ENCODE assay signal across 15 cellular contexts in the genomic region with DNA sequence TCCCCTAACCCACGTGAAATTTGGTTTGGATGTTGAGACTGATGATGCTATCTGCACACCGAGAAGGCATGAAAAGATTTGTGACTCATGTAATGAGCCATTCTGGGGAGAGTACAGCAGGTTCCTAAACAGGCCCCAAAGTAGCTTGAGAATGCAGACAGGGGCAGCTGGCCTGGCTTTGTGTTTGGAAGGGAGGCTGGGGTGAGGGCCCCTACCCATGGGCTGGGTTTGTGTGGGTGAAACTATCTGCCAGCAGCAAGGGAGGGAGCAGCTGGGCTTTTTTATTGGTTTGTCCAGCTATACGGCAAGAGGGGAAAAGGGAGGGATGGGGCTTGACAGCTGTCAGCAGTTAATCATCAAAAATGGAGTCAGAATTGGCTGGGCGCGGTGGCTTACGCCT. TPM values are rescaled to one million over a fixed set of nuclear protein-coding genes. Genes with fewer than 3 reads are reported as not detected.
DNase-seq lines count a peak whose midpoint lies in the region; ATAC-seq and TF ChIP-seq lines count a peak whose summit lies in the region.
"Had no signal": no experiment of that assay in that cellular context is flagged by ENCODE, and none has a peak within 500 bp of the region (broad histone marks: within the 10 kb centered on the region; RNA-seq: fewer than 3 reads in every experiment).

No MANE protein-coding gene starts in this region.

- no peak overlapping the region for H3K27ac Mint-ChIP-seq in activated CD8-positive, alpha-beta memory T cell treated with anti-CD3 and anti-CD28 coated beads, Interleukin-2, amount 10 ng/mL, durations not matched to agents 7 days and 5 days
- H3K27ac Mint-ChIP-seq in dendritic cell treated with granulocyte-macrophage colony-stimulating factor and Interleukin-4, amounts not matched to agents 40 ng/mL and 50 ng/mL, for 4 days, result peak overlapping the region; percentile 60
- H3K27ac Mint-ChIP-seq: GM23338 had no signal

- no peaks in the 10 kb centered on the region for H3K4me1 ChIP-seq in Panc1 (ENCODE audit: control insufficient read depth, insufficient read depth, low read length)
- H3K4me1 ChIP-seq: vagina had no signal

- intact Hi-C loops in Panc1 (cut with micrococcal nuclease; ENCODE audit: unreplicated experiment) (no loop called here), sciatic nerve (cut with DNase I) (no loop called here)
- intact Hi-C loops in dendritic cell treated with granulocyte-macrophage colony-stimulating factor and Interleukin-4, amounts not matched to agents 40 ng/mL and 50 ng/mL, for 4 days (cut with micrococcal nuclease), result no loop called here

- no peaks in the 10 kb centered on the region for H3K36me3 ChIP-seq in Panc1 (ENCODE audit: control insufficient read depth, insufficient read depth, low read length)
- H3K36me3 ChIP-seq: vagina had no signal

- no peaks in the 10 kb centered on the region for H3K4me1 Mint-ChIP-seq in activated CD8-positive, alpha-beta memory T cell treated with anti-CD3 and anti-CD28 coated beads, Interleukin-2, amount 10 ng/mL, durations not matched to agents 7 days and 5 days
- H3K4me1 Mint-ChIP-seq in dendritic cell treated with granulocyte-macrophage colony-stimulating factor and Interleukin-4, amounts not matched to agents 40 ng/mL and 50 ng/mL, for 4 days (ENCODE audit: low read depth), result no peaks in the 10 kb centered on the region
- H3K4me1 Mint-ChIP-seq: GM23338 had no signal

- H3K4me3 ChIP-seq in Panc1 (ENCODE audit: low read depth in 2 of 2, low read length in 2 of 2), result no peak overlapping the region
- H3K4me3 ChIP-seq: GM23338, vagina had no signal

- H3K9me3 ChIP-seq in Panc1 (ENCODE audit: control insufficient read depth, insufficient read depth, low read depth, low read length), result no peaks in the 10 kb centered on the region
- H3K9me3 ChIP-seq: vagina had no signal

- H3K36me3 Mint-ChIP-seq in activated CD8-positive, alpha-beta memory T cell treated with anti-CD3 and anti-CD28 coated beads, Interleukin-2, amount 10 ng/mL, durations not matched to agents 7 days and 5 days, result no peaks in the 10 kb centered on the region
- H3K36me3 Mint-ChIP-seq in dendritic cell treated with granulocyte-macrophage colony-stimulating factor and Interleukin-4, amounts not matched to agents 40 ng/mL and 50 ng/mL, for 4 days (ENCODE audit: low read depth), result no peaks in the 10 kb centered on the region

- peaks cover 25% of the 10 kb centered on the region for H3K27me3 Mint-ChIP-seq in activated CD8-positive, alpha-beta memory T cell treated with anti-CD3 and anti-CD28 coated beads, Interleukin-2, amount 10 ng/mL, durations not matched to agents 7 days and 5 days
- peaks cover 4% of the 10 kb centered on the region for H3K27me3 Mint-ChIP-seq in dendritic cell treated with granulocyte-macrophage colony-stimulating factor and Interleukin-4, amounts not matched to agents 40 ng/mL and 50 ng/mL, for 4 days

- POLR2A ChIA-PET in Panc1 (lab: Charles Lee), result no interaction called here

- no peaks in the 10 kb centered on the region for H3K27me3 ChIP-seq in Panc1 (ENCODE audit: control insufficient read depth, insufficient read depth, low read length)
- H3K27me3 ChIP-seq: vagina had no signal

- H3K27ac ChIP-seq in Panc1 (ENCODE audit: low read length), result no peak overlapping the region
- H3K27ac ChIP-seq: vagina had no signal

- no peaks in the 10 kb centered on the region for H3K9me3 Mint-ChIP-seq in activated CD8-positive, alpha-beta memory T cell treated with anti-CD3 and anti-CD28 coated beads, Interleukin-2, amount 10 ng/mL, durations not matched to agents 7 days and 5 days (ENCODE audit: low read depth)
- no peaks in the 10 kb centered on the region for H3K9me3 Mint-ChIP-seq in dendritic cell treated with granulocyte-macrophage colony-stimulating factor and Interleukin-4, amounts not matched to agents 40 ng/mL and 50 ng/mL, for 4 days
- H3K9me3 Mint-ChIP-seq: GM23338 had no signal

- H3K4me3 Mint-ChIP-seq in activated CD8-positive, alpha-beta memory T cell treated with anti-CD3 and anti-CD28 coated beads, Interleukin-2, amount 10 ng/mL, durations not matched to agents 7 days and 5 days, result no peak overlapping the region
- no peak overlapping the region for H3K4me3 Mint-ChIP-seq in dendritic cell treated with granulocyte-macrophage colony-stimulating factor and Interleukin-4, amounts not matched to agents 40 ng/mL and 50 ng/mL, for 4 days
- H3K4me3 Mint-ChIP-seq: GM23338 had no signal

- BruUV-seq in Panc1 (replicated peaks; lab: Mats Ljungman, UMichigan), result no TSS peak

- CTCF ChIA-PET in activated CD8-positive, alpha-beta memory T cell treated with anti-CD3 and anti-CD28 coated beads, Interleukin-2, amount 10 ng/mL, durations not matched to agents 7 days and 5 days (lab: Charles Lee), result interaction anchor here (1.0 to 1.1 kb wide), 2 partner anchors 10 to 71 kb away, joined by 3 to 4 read pairs; no protein-coding TSS in a partner anchor
- CTCF ChIA-PET in Panc1 (lab: Charles Lee), result no interaction called here

- no peak for ATAC-seq in activated CD8-positive, alpha-beta memory T cell treated with anti-CD3 and anti-CD28 coated beads, Interleukin-2, amount 10 ng/mL, durations not matched to agents 7 days and 5 days
- ATAC-seq in Panc1 (0 out of 2 replicates have a peak, but pooled peaks have one; percentile 29), sciatic nerve (peak; percentile 37)
- ATAC-seq: GM23338 had no signal

- in situ Hi-C loops in Panc1 (cut with HindIII; ENCODE audit: low pct_unique_long_range_greater_than_20kb, low sequenced_read_pairs) (no loop called here), G401 (cut with HindIII; ENCODE audit: low sequenced_read_pairs) (no loop called here)

- peak; percentile 49 for DNase-seq in activated CD8-positive, alpha-beta memory T cell treated with anti-CD3 and anti-CD28 coated beads, Interleukin-2, amount 50 U/mL, for 48 hours
- DNase-seq in activated CD8-positive, alpha-beta memory T cell treated with anti-CD3 and anti-CD28 coated beads, Interleukin-2, amount 10 ng/mL, durations not matched to agents 7 days and 5 days, result no peak
- DNase-seq in Panc1 (ENCODE audit: low read depth, low spot score) (no peak), sciatic nerve (ENCODE audit: low spot score) (no peak), G401 (ENCODE audit: low spot score) (no peak), putamen (ENCODE audit: low spot score) (no peak)
- no peak for DNase-seq in activated CD4-positive, CD25-positive, alpha-beta regulatory T cell treated with anti-CD3 and anti-CD28 coated beads, Interleukin-2, amount 50 U/mL, for 72 hours
- DNase-seq: amniotic stem cell, foreskin melanocyte, NCI-H1105, NCI-H345, SW 1271 had no signal

- TF ChIP-seq CTCF in Panc1 (IDR thresholded peaks at IDR 0.05), result no peak

RNA-seq across cellular contexts. Expression of a gene that starts 46.2 kb away (rescaled TPM):
- total RNA-seq in activated CD8-positive, alpha-beta memory T cell treated with anti-CD3 and anti-CD28 coated beads, Interleukin-2, amount 10 ng/mL, durations not matched to agents 7 days and 5 days, result 10 to 100 TPM in 1 of 2 experiments, 1 to 10 TPM in 1; 3.3 to 15.8 TPM
- total RNA-seq in Panc1 (2021; ENCODE audit: unreplicated experiment), result 33.8 TPM
- 27.6 TPM for polyA plus RNA-seq in Panc1 (2012; ENCODE audit: insufficient read length)
- 29.4 TPM for total RNA-seq in sciatic nerve
- total RNA-seq in G401 (2014; rRNA removed; shearing (Covaris generic)), result 9.2 and 13.3 TPM in 2 replicates
